Comparison of ENCODE assay signal across 2 cellular contexts in genomic region chr12:119360366-119360765, GRCh38. TPM values are rescaled to one million over a fixed set of nuclear protein-coding genes. Genes with fewer than 3 reads are reported as not detected.
"Had no signal": no experiment of that assay in that cellular context is flagged by ENCODE, and none has a peak within 500 bp of the region (broad histone marks: within the 10 kb centered on the region; RNA-seq: fewer than 3 reads in every experiment).

No MANE protein-coding gene starts in this region.

RNA-seq across cellular contexts. Expression of gene CCDC60, which starts 25.8 kb away (rescaled TPM):
- total RNA-seq: G401, GM12878 had no signal
